1 cellular context compared by ENCODE assay signal in genomic region chr6:16130437-16130891, GRCh38.
TF ChIP-seq lines count a peak whose summit lies in the region.

No MANE protein-coding gene starts in this region.

TF ChIP-seq in K562, 482 proteins besides CTCF, POLR2A, EP300 and RAD21 (continued from another document and continues in another):
- no peak for TF ChIP-seq ZNF561 (CRISPR knock-in tag; conservative IDR thresholded peaks at IDR 0.05)
- 0 out of 2 replicates have a peak, but pooled peaks have one; percentile 0 for TF ChIP-seq ZNF592 (IDR thresholded peaks at IDR 0.05)
- TF ChIP-seq ZBTB17 (CRISPR knock-in tag; IDR thresholded peaks at IDR 0.05): 0 out of 2 replicates have a peak, but pooled peaks have one; percentile 9
- no peak for TF ChIP-seq CLOCK (CRISPR knock-in tag; IDR thresholded peaks at IDR 0.05; ENCODE audit: borderline replicate concordance)
- 0 out of 2 replicates have a peak, but pooled peaks have one; percentile 6 for TF ChIP-seq RERE (CRISPR knock-in tag; IDR thresholded peaks at IDR 0.05; ENCODE audit: borderline replicate concordance)
- no peak for TF ChIP-seq CTBP1 (IDR thresholded peaks at IDR 0.05; ENCODE audit: borderline replicate concordance)
- no peak for TF ChIP-seq MEIS2 (IDR thresholded peaks at IDR 0.05; ENCODE audit: partially characterized antibody)
- TF ChIP-seq E2F5 (CRISPR knock-in tag; IDR thresholded peaks at IDR 0.05): no peak
- TF ChIP-seq NR3C1 (CRISPR knock-in tag; IDR thresholded peaks at IDR 0.05): no peak
- no peak for TF ChIP-seq ZNF282 (CRISPR knock-in tag; IDR thresholded peaks at IDR 0.05)
- TF ChIP-seq RBBP5 (IDR thresholded peaks at IDR 0.05; ENCODE audit: borderline replicate concordance, insufficient read depth, low read length, poor library complexity, severe bottlenecking): no peak
- no peak for TF ChIP-seq STAT5A (IDR thresholded peaks at IDR 0.05; ENCODE audit: borderline replicate concordance, low read length)
- TF ChIP-seq COPS2 (conservative IDR thresholded peaks at IDR 0.05): no peak
- no peak for TF ChIP-seq CREM (IDR thresholded peaks at IDR 0.05; ENCODE audit: low read depth)
- no peak for TF ChIP-seq C11orf30 (IDR thresholded peaks at IDR 0.05; ENCODE audit: low read depth)
- no peak for TF ChIP-seq MYNN (IDR thresholded peaks at IDR 0.05)
- no peak for TF ChIP-seq MYNN (CRISPR knock-in tag; IDR thresholded peaks at IDR 0.05)
- TF ChIP-seq JUN (IDR thresholded peaks at IDR 0.05; ENCODE audit: borderline replicate concordance, low read depth, low read length): no peak
- TF ChIP-seq JUN (CRISPR knock-in tag; IDR thresholded peaks at IDR 0.05; ENCODE audit: borderline replicate concordance): 0 out of 2 replicates have a peak, but pooled peaks have one; percentile 15
- TF ChIP-seq HBP1 (CRISPR knock-in tag; IDR thresholded peaks at IDR 0.05): no peak
- TF ChIP-seq ZNF12 (CRISPR knock-in tag; IDR thresholded peaks at IDR 0.05): no peak
- TF ChIP-seq PTTG1 (tag; IDR thresholded peaks at IDR 0.05; ENCODE audit: low read depth): 0 out of 2 replicates have a peak, but pooled peaks have one; percentile 13
- TF ChIP-seq EGR1 (conservative IDR thresholded peaks at IDR 0.05): no peak
- no peak for TF ChIP-seq NR1H2 (CRISPR knock-in tag; IDR thresholded peaks at IDR 0.05)
- peak; percentile 77; the same call in 1 of the 2 replicates for TF ChIP-seq ZNF766 (CRISPR knock-in tag; conservative IDR thresholded peaks at IDR 0.05)
- no peak for TF ChIP-seq KLF6 (CRISPR knock-in tag; IDR thresholded peaks at IDR 0.05; ENCODE audit: borderline replicate concordance)
- TF ChIP-seq ZC3H4 (CRISPR knock-in tag; IDR thresholded peaks at IDR 0.05; ENCODE audit: borderline replicate concordance): no peak
- no peak for TF ChIP-seq ZNF77 (CRISPR knock-in tag; IDR thresholded peaks at IDR 0.05)
- TF ChIP-seq TGIF2 (CRISPR knock-in tag; IDR thresholded peaks at IDR 0.05): 0 out of 2 replicates have a peak, but pooled peaks have one; percentile 5
- TF ChIP-seq ZNF639 (CRISPR knock-in tag; conservative IDR thresholded peaks at IDR 0.05 in 1 of 2, IDR thresholded peaks at IDR 0.05 in 1 of 2): no peak
- no peak for TF ChIP-seq ZNF277 (CRISPR knock-in tag; IDR thresholded peaks at IDR 0.05; ENCODE audit: borderline replicate concordance)
- TF ChIP-seq NELFE (IDR thresholded peaks at IDR 0.05; ENCODE audit: insufficient read depth, insufficient read length): no peak
- TF ChIP-seq RBM17 (IDR thresholded peaks at IDR 0.05; ENCODE audit: borderline replicate concordance, low read depth, low read length): no peak
- TF ChIP-seq NR2C2 (CRISPR knock-in tag; IDR thresholded peaks at IDR 0.05): no peak
- TF ChIP-seq NR2C2 (tag; IDR thresholded peaks at IDR 0.05): peak; percentile 75
- TF ChIP-seq NFXL1 (CRISPR knock-in tag; IDR thresholded peaks at IDR 0.05): no peak
- no peak for TF ChIP-seq NCOR1 (IDR thresholded peaks at IDR 0.05)
- TF ChIP-seq ZZZ3 (IDR thresholded peaks at IDR 0.05): no peak
- no peak for TF ChIP-seq TAF9B (IDR thresholded peaks at IDR 0.05; ENCODE audit: partially characterized antibody)
- no peak for TF ChIP-seq CHD4 (IDR thresholded peaks at IDR 0.05; ENCODE audit: insufficient read depth, insufficient replicate concordance, low read depth, low read length, poor library complexity, severe bottlenecking)
- TF ChIP-seq MIER1 (IDR thresholded peaks at IDR 0.05; ENCODE audit: low read depth): no peak
- TF ChIP-seq RBM39 (optimal IDR thresholded peaks at IDR 0.05; ENCODE audit: low read depth, low read length): no peak
- TF ChIP-seq PHB (CRISPR knock-in tag; IDR thresholded peaks at IDR 0.05): peak; percentile 27; the same call in 1 of the 2 replicates
- no peak for TF ChIP-seq HES1 (IDR thresholded peaks at IDR 0.05; ENCODE audit: low read depth)
- TF ChIP-seq ZNF197 (CRISPR knock-in tag; IDR thresholded peaks at IDR 0.05; ENCODE audit: low read depth): 0 out of 2 replicates have a peak, but pooled peaks have one; percentile 21
- TF ChIP-seq RNF2 (IDR thresholded peaks at IDR 0.05): no peak
- TF ChIP-seq SRSF7 (optimal IDR thresholded peaks at IDR 0.05; ENCODE audit: low read depth, low read length): no peak
- TF ChIP-seq NRF1 (conservative IDR thresholded peaks at IDR 0.05 in 1 of 2, IDR thresholded peaks at IDR 0.05 in 1 of 2): no peak
